Comparison of ENCODE assay signal across 12 cellular contexts in the genomic region with DNA sequence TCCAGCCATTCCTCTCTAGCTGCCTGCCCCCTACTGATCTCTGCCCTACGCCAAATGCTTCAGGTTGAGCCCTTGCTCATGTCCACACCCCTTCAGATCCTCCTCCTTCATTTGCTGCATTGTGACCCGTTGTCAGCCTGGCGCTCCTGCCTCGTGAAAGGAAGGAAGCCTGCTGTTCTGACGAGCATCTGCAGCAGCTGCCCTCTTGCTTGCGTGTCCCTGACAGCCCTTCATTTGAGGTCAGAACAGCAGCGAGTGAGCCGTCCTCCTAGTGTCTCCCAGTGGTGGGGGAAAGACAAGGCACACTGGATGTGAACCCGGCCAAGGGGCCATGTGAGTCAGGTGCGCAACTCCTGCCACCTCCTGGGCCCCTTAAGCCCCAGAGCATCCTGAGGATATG. TPM values are rescaled to one million over a fixed set of nuclear protein-coding genes. Genes with fewer than 3 reads are reported as not detected.
DNase-seq lines count a peak whose midpoint lies in the region; ATAC-seq and TF ChIP-seq lines count a peak whose summit lies in the region.
"Had no signal": no experiment of that assay in that cellular context is flagged by ENCODE, and none has a peak within 500 bp of the region (broad histone marks: within the 10 kb centered on the region; RNA-seq: fewer than 3 reads in every experiment).

No MANE protein-coding gene starts in this region.

- POLR2A ChIA-PET in activated B cell treated with CpG ODN at 0.5 μM for 24 hours (lab: Charles Lee): no interaction called here
- POLR2A ChIA-PET in PC-3 (lab: Charles Lee; ENCODE audit: unreplicated experiment): no interaction called here

- BruUV-seq in PC-3 (replicated peaks; lab: Mats Ljungman, UMichigan): no TSS peak

- H3K36me3 ChIP-seq in Karpas-422 (ENCODE audit: insufficient read depth, low read length) (no peaks in the 10 kb centered on the region), neural progenitor cell (no peaks in the 10 kb centered on the region), body of pancreas (replicated peaks in 1 of 2; ENCODE audit: insufficient read depth in 1 of 2, low read depth in 2 of 2) (no peaks in the 10 kb centered on the region), PC-3 (ENCODE audit: low read depth, low read length) (no peaks in the 10 kb centered on the region)
- H3K36me3 ChIP-seq: colonic mucosa had no signal

- 8 to 13% methylated on average over 4 to 10 of the region's 10 CpGs for WGBS in body of pancreas, 2 donors

- H4K20me1 ChIP-seq in Karpas-422 (ENCODE audit: insufficient read depth, low read depth, low read length) (no peaks in the 10 kb centered on the region), neural progenitor cell (ENCODE audit: low read depth) (no peaks in the 10 kb centered on the region), PC-3 (ENCODE audit: low read length) (no peaks in the 10 kb centered on the region)

- H2AFZ ChIP-seq in Karpas-422 (ENCODE audit: low read length): no peak overlapping the region
- H2AFZ ChIP-seq in neural progenitor cell (replicated peaks): no peak overlapping the region
- no peak overlapping the region for H2AFZ ChIP-seq in PC-3 (ENCODE audit: low read length)

- no peak overlapping the region for H3K4me3 ChIP-seq in Karpas-422 (ENCODE audit: low read length)
- peak overlapping the region; percentile 16 for H3K4me3 ChIP-seq in neural progenitor cell
- H3K4me3 ChIP-seq in body of pancreas: no peak overlapping the region
- H3K4me3 ChIP-seq in PC-3 (ENCODE audit: low read length): no peak overlapping the region
- H3K4me3 ChIP-seq: colonic mucosa had no signal

- H3K9ac ChIP-seq in Karpas-422 (ENCODE audit: low read length): 0 out of 2 replicates have a peak overlapping the region, but pooled peaks have one; percentile 7
- no peak overlapping the region for H3K9ac ChIP-seq in neural progenitor cell
- no peak overlapping the region for H3K9ac ChIP-seq in PC-3 (ENCODE audit: low read length)

- ATAC-seq in activated B cell treated with CpG ODN at 0.5 μM for 24 hours (ENCODE audit: low read depth) (no peak), body of pancreas (no peak), PC-3 (no peak), HG02798 (IDR thresholded peaks at IDR 0.05; ENCODE audit: poor library complexity, unreplicated experiment) (no peak)

- CTCF ChIA-PET in activated B cell treated with CpG ODN at 0.5 μM for 24 hours (lab: Charles Lee): no interaction called here
- CTCF ChIA-PET in PC-3 (lab: Charles Lee): no interaction called here

- intact Hi-C loops in activated B cell treated with CpG ODN at 0.5 μM for 24 hours (cut with micrococcal nuclease): no loop called here
- intact Hi-C loops in body of pancreas (cut with DNase I): no loop called here
- intact Hi-C loops in PC-3 (cut with micrococcal nuclease): no loop called here

- H3K27me3 ChIP-seq in Karpas-422 (ENCODE audit: low read length) (no peaks in the 10 kb centered on the region), neural progenitor cell (peaks cover 17% of the 10 kb centered on the region), body of pancreas (peaks cover 6 to 21% of the 10 kb centered on the region in 2 donors), PC-3 (ENCODE audit: low read length) (peaks cover 32% of the 10 kb centered on the region)

- H3K4me1 ChIP-seq in Karpas-422 (ENCODE audit: low read length) (peaks cover 3% of the 10 kb centered on the region; the same call in 1 of the 2 replicates), neural progenitor cell (peaks cover 18% of the 10 kb centered on the region), body of pancreas (peaks cover 14% of the 10 kb centered on the region), PC-3 (ENCODE audit: insufficient read depth, low read length) (no peaks in the 10 kb centered on the region)

- H3K36me3 Mint-ChIP-seq in activated B cell treated with CpG ODN at 0.5 μM for 24 hours (ENCODE audit: low read depth) (no peaks in the 10 kb centered on the region), neural progenitor cell (peaks cover 4% of the 10 kb centered on the region)

- H3K4me1 Mint-ChIP-seq in activated B cell treated with CpG ODN at 0.5 μM for 24 hours: peaks cover 25% of the 10 kb centered on the region
- peaks cover 27% of the 10 kb centered on the region for H3K4me1 Mint-ChIP-seq in neural progenitor cell

- no peak for TF ChIP-seq POLR2A in body of pancreas (IDR thresholded peaks at IDR 0.05)

- H3K27ac ChIP-seq in Karpas-422 (ENCODE audit: low read length) (no peak overlapping the region), neural progenitor cell (no peak overlapping the region), body of pancreas (no peak overlapping the region), PC-3 (ENCODE audit: low read length) (no peak overlapping the region)
- H3K27ac ChIP-seq: colonic mucosa had no signal

- TF ChIP-seq CTCF in activated B cell treated with CpG ODN at 0.5 μM for 24 hours (IDR thresholded peaks at IDR 0.05): no peak
- TF ChIP-seq CTCF in neural progenitor cell (IDR thresholded peaks at IDR 0.05): no peak
- no peak for TF ChIP-seq CTCF in body of pancreas (IDR thresholded peaks at IDR 0.05)
- TF ChIP-seq CTCF in PC-3 (conservative IDR thresholded peaks at IDR 0.05; ENCODE audit: low read depth, low read length): no peak

- H3K4me3 Mint-ChIP-seq in activated B cell treated with CpG ODN at 0.5 μM for 24 hours (peak overlapping the region; percentile 1), neural progenitor cell (peak overlapping the region; percentile 68)
- H3K4me3 Mint-ChIP-seq: memory B cell had no signal

- H3K4me2 ChIP-seq in Karpas-422 (ENCODE audit: low read depth, low read length, poor library complexity, severe bottlenecking) (no peak overlapping the region), neural progenitor cell (peak overlapping the region; percentile 62), PC-3 (ENCODE audit: low read length) (no peak overlapping the region)

- H3K9me2 ChIP-seq in Karpas-422 (replicated peaks; ENCODE audit: insufficient read depth, low read length) (no peaks in the 10 kb centered on the region), PC-3 (replicated peaks; ENCODE audit: low read length) (no peaks in the 10 kb centered on the region)

- peaks cover 37% of the 10 kb centered on the region for H3F3A ChIP-seq in neural progenitor cell (ENCODE audit: low read depth)
- H3F3A ChIP-seq in PC-3 (ENCODE audit: low read length, unreplicated experiment): no peaks in the 10 kb centered on the region

- H3K79me2 ChIP-seq in Karpas-422 (ENCODE audit: low read length) (no peaks in the 10 kb centered on the region), neural progenitor cell (ENCODE audit: low read depth) (peaks cover 17% of the 10 kb centered on the region), PC-3 (ENCODE audit: low read length) (no peaks in the 10 kb centered on the region)

- H3K27me3 Mint-ChIP-seq in activated B cell treated with CpG ODN at 0.5 μM for 24 hours: peaks cover 41% of the 10 kb centered on the region
- H3K27me3 Mint-ChIP-seq in neural progenitor cell (ENCODE audit: insufficient read depth, low read depth): peaks cover 24% of the 10 kb centered on the region

- DNase-seq in NCI-H2171 treated with DMSO at 0.1 percent for 48 hours (lab: John Stamatoyannopoulos, UW): peak; percentile 63
- DNase-seq in NCI-H2171 (lab: John Stamatoyannopoulos, UW): no peak
- peak; percentile 49 for DNase-seq in Karpas-422
- DNase-seq in activated B cell treated with CpG ODN at 0.5 μM for 24 hours: no peak
- DNase-seq in neural progenitor cell (ENCODE audit: low spot score): peak; percentile 66
- no peak for DNase-seq in body of pancreas
- no peak for DNase-seq in PC-3
- DNase-seq: colonic mucosa, T-helper 9 cell had no signal

- no peaks in the 10 kb centered on the region for H3K9me3 ChIP-seq in Karpas-422 (ENCODE audit: low read length)
- H3K9me3 ChIP-seq in neural progenitor cell (ENCODE audit: low read depth): no peaks in the 10 kb centered on the region
- no peaks in the 10 kb centered on the region for H3K9me3 ChIP-seq in body of pancreas
- H3K9me3 ChIP-seq in PC-3 (ENCODE audit: low read length): no peaks in the 10 kb centered on the region
- H3K9me3 ChIP-seq: colonic mucosa had no signal

- H3K9me3 Mint-ChIP-seq in activated B cell treated with CpG ODN at 0.5 μM for 24 hours (no peaks in the 10 kb centered on the region), neural progenitor cell (peaks cover 2% of the 10 kb centered on the region)
- H3K9me3 Mint-ChIP-seq: activated T-helper 2 cell treated with anti-CD3 and anti-CD28 coated beads, Interferon-gamma antibody, Interleukin-2, Interleukin-4, amounts not matched to agents 10 μg/mL and 5 μg/mL and 100 μg/mL, durations not matched to agents 14 hours and 24 hours and 36 hours; memory B cell had no signal

- H3K27ac Mint-ChIP-seq in activated B cell treated with CpG ODN at 0.5 μM for 24 hours: no peak overlapping the region
- H3K27ac Mint-ChIP-seq in neural progenitor cell: no peak overlapping the region
- H3K27ac Mint-ChIP-seq: activated T-helper 2 cell treated with anti-CD3 and anti-CD28 coated beads, Interferon-gamma antibody, Interleukin-2, Interleukin-4, amounts not matched to agents 10 μg/mL and 5 μg/mL and 100 μg/mL, durations not matched to agents 14 hours and 24 hours and 36 hours; memory B cell had no signal

RNA-seq across cellular contexts. Expression of gene PIANP, which starts 3.0 kb away (rescaled TPM):
- not detected in 2 replicates for total RNA-seq in Karpas-422 (2014; rRNA removed; shearing (Covaris generic); ENCODE audit: low replicate concordance)
- total RNA-seq in activated B cell treated with CpG ODN at 0.5 μM for 24 hours (0.24 and 0.40 TPM in 2 replicates), neural progenitor cell (ENCODE audit: low replicate concordance) (0.32 and 1.7 TPM in 2 replicates), body of pancreas (not detected), PC-3 (2014; rRNA removed) (not detected in 2 replicates)
- total RNA-seq: activated T-helper 2 cell treated with anti-CD3 and anti-CD28 coated beads, Interferon-gamma antibody, Interleukin-2, Interleukin-4, amounts not matched to agents 10 μg/mL and 5 μg/mL and 100 μg/mL, durations not matched to agents 14 hours and 24 hours and 36 hours had no signal

RNA-seq across cellular contexts. Expression of gene ZNF384, which starts 14.5 kb away (rescaled TPM):
- total RNA-seq in Karpas-422 (2014; rRNA removed; shearing (Covaris generic); ENCODE audit: low replicate concordance): 35.5 and 39.2 TPM in 2 replicates
- total RNA-seq in activated B cell treated with CpG ODN at 0.5 μM for 24 hours: 81.7 and 98.6 TPM in 2 replicates
- total RNA-seq in neural progenitor cell (ENCODE audit: low replicate concordance): 38.0 and 52.0 TPM in 2 replicates
- 10 to 100 TPM; 20.0 to 25.4 TPM for total RNA-seq in body of pancreas
- total RNA-seq in PC-3 (2014; rRNA removed): 19.6 and 22.3 TPM in 2 replicates

RNA-seq across cellular contexts. Expression of gene COPS7A, which starts 20.2 kb away (rescaled TPM):
- 39.2 and 42.9 TPM in 2 replicates for total RNA-seq in Karpas-422 (2014; rRNA removed; shearing (Covaris generic); ENCODE audit: low replicate concordance)
- total RNA-seq in activated B cell treated with CpG ODN at 0.5 μM for 24 hours (28.1 and 35.8 TPM in 2 replicates), neural progenitor cell (ENCODE audit: low replicate concordance) (24.5 and 41.8 TPM in 2 replicates), body of pancreas (10 to 100 TPM; 20.2 to 27.7 TPM), PC-3 (2014; rRNA removed) (82.3 and 86.9 TPM in 2 replicates)

RNA-seq across cellular contexts. Expression of gene ING4, which starts 40.7 kb away (rescaled TPM):
- total RNA-seq in Karpas-422 (2014; rRNA removed; shearing (Covaris generic); ENCODE audit: low replicate concordance): 40.1 and 52.9 TPM in 2 replicates
- 31.6 and 39.2 TPM in 2 replicates for total RNA-seq in activated B cell treated with CpG ODN at 0.5 μM for 24 hours
- total RNA-seq in neural progenitor cell (ENCODE audit: low replicate concordance): 101 and 135 TPM in 2 replicates
- total RNA-seq in body of pancreas: 10 to 100 TPM; 23.3 to 39.9 TPM
- total RNA-seq in PC-3 (2014; rRNA removed): 17.0 and 23.8 TPM in 2 replicates

RNA-seq across cellular contexts. Expression of gene MLF2, which starts 49.3 kb away (rescaled TPM):
- 183 and 263 TPM in 2 replicates for total RNA-seq in Karpas-422 (2014; rRNA removed; shearing (Covaris generic); ENCODE audit: low replicate concordance)
- total RNA-seq in activated B cell treated with CpG ODN at 0.5 μM for 24 hours (102 and 105 TPM in 2 replicates), neural progenitor cell (ENCODE audit: low replicate concordance) (120 and 164 TPM in 2 replicates), body of pancreas (10 to 100 TPM; 59.4 to 76.5 TPM), PC-3 (2014; rRNA removed) (222 and 248 TPM in 2 replicates)

Comparison
In these comparisons a context has a peak if more than half of its experiments do, and no peak if none do; other contexts are left out.
1. DNase-seq: peak in NCI-H2171 treated with DMSO at 0.1 percent for 48 hours (single experiment), Karpas-422 (single experiment) and neural progenitor cell (single experiment); none in NCI-H2171 (single experiment), activated B cell treated with CpG ODN at 0.5 μM for 24 hours (single experiment), body of pancreas (0 of 4) and PC-3 (single experiment).